26 cellular contexts compared by ENCODE assay signal in genomic region chr1:9510130-9510529, GRCh38.
"Had no signal": no experiment of that assay in that cellular context is flagged by ENCODE, and none has a peak within 500 bp of the region (broad histone marks: within the 10 kb centered on the region; RNA-seq: fewer than 3 reads in every experiment).

No MANE protein-coding gene starts in this region.

- H3K9me3 ChIP-seq: MG63, SJCRH30 had no signal

- FAIRE-seq: HTR-8/SVneo had no signal

- ATAC-seq: Panc1, PC-3, Right ventricle myocardium inferior, SK-N-SH treated with all-trans-retinoic acid at 6 μM for 48 hours, T-helper 17 cell had no signal

- H3K4me3 ChIP-seq: MG63, SJCRH30 had no signal

- H3K27me3 ChIP-seq: MG63 had no signal

- H3K4me1 ChIP-seq: SJCRH30 had no signal

- DNase-seq: Karpas-422, KG1, MG63, NCI-H1048, NCI-H1105, NCI-H1417, NCI-H1436 treated with DMSO at 0.1 percent for 48 hours, NCI-H1694, NCI-H187 treated with DMSO at 0.1 percent for 48 hours, NCI-H2081, NCI-H2107, NCI-H2227 treated with DMSO at 0.1 percent for 48 hours, NCI-H510A, NCI-H524 treated with DMSO at 0.1 percent for 48 hours, NCI-H69, NCI-H774, PC-3, SHP77 treated with DMSO at 0.1 percent for 48 hours, SJCRH30, T-helper 1 cell, T-helper 17 cell had no signal

- H3K36me3 ChIP-seq: MG63, SJCRH30 had no signal

- H3K27ac ChIP-seq: HL-60, SJCRH30 had no signal
